In genomic region chr5:109998208-109998607, GRCh38 we compare ENCODE assay signal across 18 cellular contexts.
"Had no signal": no experiment of that assay in that cellular context is flagged by ENCODE, and none has a peak within 500 bp of the region (broad histone marks: within the 10 kb centered on the region; RNA-seq: fewer than 3 reads in every experiment).

No MANE protein-coding gene starts in this region.

- H3K27me3 Mint-ChIP-seq: naive B cell had no signal

- DNase-seq: dermis blood vessel endothelial cell; dorsolateral prefrontal cortex; effector CD4-positive, alpha-beta T cell; effector memory CD4-positive, alpha-beta T cell; foreskin keratinocyte; heart left ventricle; hippocampal formation; left cardiac atrium; left lung; left ventricle myocardium superior; lower lobe of right lung; mesenchymal stem cell; mucosa of descending colon; naive B cell had no signal

- H3K36me3 ChIP-seq: esophagus muscularis mucosa, gastroesophageal sphincter, heart left ventricle, left lung, lower lobe of right lung had no signal

- H3K9me3 ChIP-seq: esophagus muscularis mucosa, gastroesophageal sphincter, heart left ventricle, left lung, lower lobe of right lung, mucosa of descending colon had no signal

- ATAC-seq: foreskin keratinocyte, gastroesophageal sphincter, heart left ventricle, left cardiac atrium, left lung, left ventricle myocardium superior, lower lobe of right lung, mucosa of descending colon had no signal

- H3K4me3 ChIP-seq: coronary artery, dorsolateral prefrontal cortex, esophagus muscularis mucosa, gastroesophageal sphincter, heart left ventricle, left lung, lower lobe of right lung, mucosa of descending colon had no signal

- H3K27ac Mint-ChIP-seq: mesothelial cell of epicardium had no signal

- H3K4me3 Mint-ChIP-seq: mesothelial cell of epicardium, naive B cell had no signal

- H3K27ac ChIP-seq: dorsolateral prefrontal cortex, esophagus muscularis mucosa, foreskin keratinocyte, gastroesophageal sphincter, left lung, lower lobe of right lung had no signal

- H3K36me3 Mint-ChIP-seq: mesothelial cell of epicardium, naive B cell had no signal

- H3K4me1 ChIP-seq: foreskin keratinocyte had no signal

- H3K27me3 ChIP-seq: dorsolateral prefrontal cortex, esophagus muscularis mucosa, gastroesophageal sphincter, heart left ventricle, left lung had no signal
